In the genomic region with DNA sequence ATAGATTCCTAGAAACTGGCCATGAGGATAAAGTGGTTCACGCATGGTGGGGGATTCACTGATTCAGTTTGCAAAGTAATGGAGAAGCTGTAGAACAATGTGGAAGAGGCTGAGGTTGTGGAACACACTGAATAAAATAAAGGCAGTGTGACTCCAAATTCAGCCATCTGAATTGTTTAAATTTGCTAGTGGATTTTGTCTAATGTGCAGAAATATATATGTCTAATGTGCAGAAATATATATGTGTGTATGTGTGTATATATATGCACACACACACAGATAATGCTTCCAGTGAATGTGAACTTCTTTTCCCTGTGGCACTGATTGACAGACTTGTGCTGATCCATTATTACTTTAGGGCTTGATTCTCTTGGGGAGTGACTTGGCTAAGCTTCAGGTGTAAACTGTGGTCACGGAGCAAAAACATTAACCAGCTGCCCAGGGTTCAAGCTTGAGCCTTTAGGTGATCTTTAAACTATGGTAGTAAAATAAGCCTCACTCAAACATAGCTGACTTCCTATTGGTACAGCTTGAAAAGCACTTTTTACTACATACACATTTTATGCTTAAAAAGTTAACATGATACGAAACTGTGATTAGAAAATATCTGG, we compare ENCODE assay signal across 27 cellular contexts. TPM values are rescaled to one million over a fixed set of nuclear protein-coding genes. Genes with fewer than 3 reads are reported as not detected.
"Had no signal": no experiment of that assay in that cellular context is flagged by ENCODE, and none has a peak within 500 bp of the region (broad histone marks: within the 10 kb centered on the region; RNA-seq: fewer than 3 reads in every experiment).

No MANE protein-coding gene starts in this region.

- DNase-seq: activated CD4-positive, alpha-beta T cell treated with anti-CD3 and anti-CD28 coated beads for 36 hours; activated CD4-positive, alpha-beta T cell treated with anti-CD3 and anti-CD28 coated beads, Interleukin-2, amount 50 U/mL, for 4 hours; activated CD8-positive, alpha-beta memory T cell treated with anti-CD3 and anti-CD28 coated beads for 24 hours; activated CD8-positive, alpha-beta memory T cell treated with anti-CD3 and anti-CD28 coated beads, Interleukin-2, amount 50 U/mL, for 4 hours; activated naive CD4-positive, alpha-beta T cell; activated T-cell treated with anti-CD3 and anti-CD28 coated beads, Interleukin-2, amount 50 U/mL, for 24 hours; adrenal gland; brain microvascular endothelial cell; central memory CD4-positive, alpha-beta T cell; effector memory CD8-positive, alpha-beta T cell; head of caudate nucleus; left cardiac atrium; naive B cell; occipital lobe; retina; stimulated activated CD4-positive, alpha-beta T cell treated with anti-CD3 and anti-CD28 coated beads, Interleukin-12 subunit alpha, Interleukin-12 subunit beta, amount 100 ng/mL, for 4 hours; T1000; tibial artery had no signal

- H3K27ac Mint-ChIP-seq: activated CD4-positive, alpha-beta T cell treated with anti-CD3 and anti-CD28 coated beads for 36 hours; activated naive CD8-positive, alpha-beta T cell; activated T-cell treated with anti-CD3 and anti-CD28 coated beads, Interleukin-2, amount 50 U/mL, for 24 hours; activated T-helper 17 cell treated with anti-CD3 and anti-CD28 coated beads, Interleukin-2, amount 50 U/mL, for 72 hours; naive B cell; stimulated activated naive CD8-positive, alpha-beta T cell treated with anti-CD3 and anti-CD28 coated beads, Interleukin-15, Interleukin-2, amounts not matched to agents 100 ng/mL and 50 ng/mL, for 24 hours; T-helper 1 cell treated with Interleukin-12 subunit alpha and Interleukin-12 subunit beta and Interleukin-4 antibody, amounts not matched to agents 30 μg/mL and 1 μg/mL, for 36 hours; WTC11 had no signal

- H3K4me3 ChIP-seq: adrenal gland, ascending aorta, lung, tibial artery had no signal

- H3K27me3 ChIP-seq: adrenal gland, ascending aorta, brain microvascular endothelial cell, tibial artery had no signal

- H3K36me3 ChIP-seq: adrenal gland, brain microvascular endothelial cell had no signal

- H3K27me3 Mint-ChIP-seq: activated T-helper 17 cell treated with anti-CD3 and anti-CD28 coated beads, Interleukin-2, amount 50 U/mL, for 72 hours had no signal

- H3K4me3 Mint-ChIP-seq: activated CD4-positive, alpha-beta T cell treated with anti-CD3 and anti-CD28 coated beads for 36 hours; activated naive CD8-positive, alpha-beta T cell; activated T-cell treated with anti-CD3 and anti-CD28 coated beads, Interleukin-2, amount 50 U/mL, for 24 hours; activated T-helper 17 cell treated with anti-CD3 and anti-CD28 coated beads, Interleukin-2, amount 50 U/mL, for 72 hours; effector memory CD8-positive, alpha-beta T cell; stimulated activated naive CD8-positive, alpha-beta T cell treated with anti-CD3 and anti-CD28 coated beads, Interleukin-15, Interleukin-2, amounts not matched to agents 100 ng/mL and 50 ng/mL, for 24 hours; T-helper 1 cell treated with Interleukin-12 subunit alpha and Interleukin-12 subunit beta and Interleukin-4 antibody, amounts not matched to agents 30 μg/mL and 1 μg/mL, for 36 hours; WTC11 had no signal

- H3K27ac ChIP-seq: adrenal gland, ascending aorta, brain microvascular endothelial cell, tibial artery had no signal

- H3K9me3 ChIP-seq: adrenal gland, ascending aorta, tibial artery had no signal

- H3K9me3 Mint-ChIP-seq: activated T-cell treated with anti-CD3 and anti-CD28 coated beads, Interleukin-2, amount 50 U/mL, for 24 hours; activated T-helper 17 cell treated with anti-CD3 and anti-CD28 coated beads, Interleukin-2, amount 50 U/mL, for 72 hours; effector memory CD8-positive, alpha-beta T cell; WTC11 had no signal

RNA-seq across cellular contexts. Expression of a gene that starts 3.5 kb away (rescaled TPM):
- polyA plus RNA-seq: neural cell had no signal

RNA-seq across cellular contexts. Expression of a gene that starts 58.5 kb away (rescaled TPM):
- total RNA-seq: activated CD4-positive, alpha-beta T cell treated with anti-CD3 and anti-CD28 coated beads for 36 hours; activated T-helper 17 cell treated with anti-CD3 and anti-CD28 coated beads, Interleukin-2, amount 50 U/mL, for 72 hours; ascending aorta had no signal
- polyA plus RNA-seq: endothelial cell of umbilical vein had no signal
